ENCODE assay signal across 10 cellular contexts in the genomic region with DNA sequence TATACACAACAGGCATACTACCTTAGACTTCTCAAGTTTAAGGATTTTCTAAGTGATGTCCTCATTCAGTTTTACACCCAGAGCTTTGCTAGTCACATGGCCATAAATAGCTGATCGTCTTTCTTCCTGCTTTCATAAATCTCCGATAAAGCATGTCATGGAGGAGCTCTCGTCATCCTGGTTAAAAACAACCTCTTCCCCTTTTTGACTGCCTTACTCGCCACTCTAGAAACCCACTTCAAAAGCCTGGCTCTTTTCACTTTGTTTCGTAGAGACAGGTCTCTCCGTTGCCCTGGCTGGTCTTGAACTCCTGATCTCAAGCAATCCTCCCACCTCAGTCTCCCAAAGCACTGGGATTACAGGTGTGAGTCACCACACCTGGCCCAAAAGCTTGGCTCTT.
DNase-seq lines count a peak whose midpoint lies in the region; ATAC-seq, FAIRE-seq and TF ChIP-seq lines count a peak whose summit lies in the region.
"Had no signal": no experiment of that assay in that cellular context is flagged by ENCODE, and none has a peak within 500 bp of the region (broad histone marks: within the 10 kb centered on the region; RNA-seq: fewer than 3 reads in every experiment).

No MANE protein-coding gene starts in this region.

- no peak for FAIRE-seq in D721Med (lab: Jason Lieb, UNC)

- DNase-seq in left cardiac atrium, result no peak
- no peak for DNase-seq in left ventricle myocardium superior
- DNase-seq in SKM-1 treated with dmso at 0.1 percent for 144 hours (lab: John Stamatoyannopoulos, UW; ENCODE audit: unreplicated experiment), result peak; percentile 87
- DNase-seq in globus pallidus (ENCODE audit: low spot score), result peak; percentile 45
- DNase-seq in NCI-H526 treated with DMSO at 0.1 percent for 48 hours (lab: John Stamatoyannopoulos, UW), result no peak
- no peak for DNase-seq in D721Med (ENCODE audit: insufficient read length, low spot score)
- DNase-seq in DMS114 treated with DMSO at 0.1 percent for 48 hours (lab: John Stamatoyannopoulos, UW; ENCODE audit: unreplicated experiment), result no peak
- no peak for DNase-seq in NCI-H1048 (lab: John Stamatoyannopoulos, UW)
- DNase-seq: cerebellar nuclear complex, NCI-H69 had no signal

- peak; percentile 14 to 19 for ATAC-seq in left cardiac atrium
- no peak for ATAC-seq in left ventricle myocardium superior

- intact Hi-C loops in left cardiac atrium (cut with DNase I) (no loop called here), left ventricle myocardium superior (cut with micrococcal nuclease) (no loop called here)

- no peak for TF ChIP-seq CTCF in D721Med (IDR thresholded peaks at IDR 0.05; ENCODE audit: insufficient read depth, missing control alignments)

Comparison
In these comparisons a context has a peak if more than half of its experiments do, and no peak if none do; other contexts are left out.
1. DNase-seq: peak in SKM-1 treated with dmso at 0.1 percent for 144 hours (single experiment) and globus pallidus (single experiment); none in left cardiac atrium (single experiment), left ventricle myocardium superior (single experiment), NCI-H526 treated with DMSO at 0.1 percent for 48 hours (single experiment), D721Med (single experiment), DMS114 treated with DMSO at 0.1 percent for 48 hours (single experiment) and NCI-H1048 (single experiment).